In the genomic region with DNA sequence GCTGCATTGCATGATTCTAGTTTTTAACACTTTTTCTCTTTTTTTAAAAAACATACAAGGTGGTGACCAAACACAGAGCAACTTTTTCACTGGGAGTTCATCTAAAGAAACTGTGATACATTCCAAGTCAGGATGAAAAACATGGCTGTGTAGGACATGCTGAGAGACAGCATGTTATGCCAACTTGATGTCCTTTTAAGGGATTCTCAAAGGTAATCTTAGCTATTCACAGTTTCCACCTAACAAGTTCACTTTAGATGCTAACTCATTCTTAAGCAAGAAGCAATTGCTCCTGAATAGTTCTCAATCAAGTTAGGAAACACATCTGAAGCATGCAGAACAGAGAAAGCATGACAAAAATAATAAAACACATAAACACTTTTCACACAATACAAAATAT, we compare ENCODE assay signal across 2 cellular contexts.
TF ChIP-seq lines count a peak whose summit lies in the region.

No MANE protein-coding gene starts in this region.

TF ChIP-seq in IMR-90, 13 proteins besides CTCF, POLR2A, EP300 and RAD21:
- TF ChIP-seq, protein P1, sequence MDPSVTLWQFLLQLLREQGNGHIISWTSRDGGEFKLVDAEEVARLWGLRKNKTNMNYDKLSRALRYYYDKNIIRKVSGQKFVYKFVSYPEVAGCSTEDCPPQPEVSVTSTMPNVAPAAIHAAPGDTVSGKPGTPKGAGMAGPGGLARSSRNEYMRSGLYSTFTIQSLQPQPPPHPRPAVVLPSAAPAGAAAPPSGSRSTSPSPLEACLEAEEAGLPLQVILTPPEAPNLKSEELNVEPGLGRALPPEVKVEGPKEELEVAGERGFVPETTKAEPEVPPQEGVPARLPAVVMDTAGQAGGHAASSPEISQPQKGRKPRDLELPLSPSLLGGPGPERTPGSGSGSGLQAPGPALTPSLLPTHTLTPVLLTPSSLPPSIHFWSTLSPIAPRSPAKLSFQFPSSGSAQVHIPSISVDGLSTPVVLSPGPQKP (IDR thresholded peaks at IDR 0.05; ENCODE audit: borderline replicate concordance, low read depth, low read length) = no peak
- TF ChIP-seq FOS (IDR thresholded peaks at IDR 0.05; ENCODE audit: low read depth, low read length) (no peak), MXI1 (IDR thresholded peaks at IDR 0.05; ENCODE audit: borderline replicate concordance, low read depth, low read length) (no peak), BHLHE40 (IDR thresholded peaks at IDR 0.05; ENCODE audit: low read depth, low read length) (no peak), SMC3 (IDR thresholded peaks at IDR 0.05; ENCODE audit: low read depth, low read length) (no peak), MAZ (IDR thresholded peaks at IDR 0.05; ENCODE audit: borderline replicate concordance, low read depth, low read length) (no peak), MAFK (IDR thresholded peaks at IDR 0.05; ENCODE audit: low read depth, low read length) (no peak), CEBPB (IDR thresholded peaks at IDR 0.05; ENCODE audit: low read depth, low read length) (no peak), CHD1 (IDR thresholded peaks at IDR 0.05; ENCODE audit: low read depth, low read length) (no peak), RFX5 (IDR thresholded peaks at IDR 0.05; ENCODE audit: low read depth, low read length) (no peak), RCOR1 (IDR thresholded peaks at IDR 0.05; ENCODE audit: insufficient replicate concordance, low read length) (no peak), NFE2L2 (IDR thresholded peaks at IDR 0.05; ENCODE audit: low read depth, low read length) (no peak)
- TF ChIP-seq, protein P2, sequence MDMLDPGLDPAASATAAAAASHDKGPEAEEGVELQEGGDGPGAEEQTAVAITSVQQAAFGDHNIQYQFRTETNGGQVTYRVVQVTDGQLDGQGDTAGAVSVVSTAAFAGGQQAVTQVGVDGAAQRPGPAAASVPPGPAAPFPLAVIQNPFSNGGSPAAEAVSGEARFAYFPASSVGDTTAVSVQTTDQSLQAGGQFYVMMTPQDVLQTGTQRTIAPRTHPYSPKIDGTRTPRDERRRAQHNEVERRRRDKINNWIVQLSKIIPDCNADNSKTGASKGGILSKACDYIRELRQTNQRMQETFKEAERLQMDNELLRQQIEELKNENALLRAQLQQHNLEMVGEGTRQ (IDR thresholded peaks at IDR 0.05; ENCODE audit: low read depth, low read length) = no peak
TF ChIP-seq in IMR-90: peak in this region for 0.

TF ChIP-seq in neural cell, 6 proteins besides CTCF, POLR2A, EP300 and RAD21:
- TF ChIP-seq POLR2AphosphoS5 (IDR thresholded peaks at IDR 0.05) (no peak), SMC3 (conservative IDR thresholded peaks at IDR 0.05; ENCODE audit: poor library complexity) (no peak)
